Comparison of ENCODE assay signal across 1 cellular context in genomic region chr9:116716441-116716840, GRCh38.
TF ChIP-seq lines count a peak whose summit lies in the region.

No MANE protein-coding gene starts in this region.

TF ChIP-seq in HepG2, 621 proteins besides CTCF, POLR2A, EP300 and RAD21:
- TF ChIP-seq ZNF629 (CRISPR knock-in tag; conservative IDR thresholded peaks at IDR 0.05), result peak; percentile 56; the same call in 1 of the 2 replicates
- TF ChIP-seq ZNF263 (CRISPR knock-in tag; IDR thresholded peaks at IDR 0.05), result no peak
TF ChIP-seq in HepG2: peak in this region for 1.
